Comparison of ENCODE assay signal across 17 cellular contexts in the genomic region with DNA sequence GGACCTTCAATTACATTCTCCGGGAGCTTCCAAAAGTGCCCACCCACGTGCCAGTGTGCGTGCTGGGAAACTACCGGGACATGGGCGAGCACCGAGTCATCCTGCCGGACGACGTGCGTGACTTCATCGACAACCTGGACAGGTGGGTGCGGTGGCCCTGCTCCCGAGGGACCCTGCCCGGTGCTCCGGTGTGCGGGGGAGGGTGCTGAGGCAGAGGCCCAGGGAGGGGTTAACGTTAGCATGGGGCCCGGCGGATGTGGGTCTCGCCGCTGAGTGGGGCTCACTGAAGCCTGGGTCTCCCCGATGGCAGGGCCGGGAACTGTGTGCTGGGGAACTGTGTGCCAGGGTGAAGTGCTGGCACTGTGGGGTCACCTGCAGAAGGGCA.
"Had no signal": no experiment of that assay in that cellular context is flagged by ENCODE, and none has a peak within 500 bp of the region (broad histone marks: within the 10 kb centered on the region; RNA-seq: fewer than 3 reads in every experiment).

No MANE protein-coding gene starts in this region.

- H3K36me3 Mint-ChIP-seq: activated naive CD8-positive, alpha-beta T cell; naive B cell had no signal

- H3K9me3 ChIP-seq: pancreas, sigmoid colon, thyroid gland had no signal

- H3K4me3 ChIP-seq: dorsolateral prefrontal cortex, pancreas, sigmoid colon, thyroid gland had no signal

- H3K27ac Mint-ChIP-seq: activated CD4-positive, alpha-beta memory T cell treated with anti-CD3 and anti-CD28 coated beads, Interleukin-2, amount 10 ng/mL, durations not matched to agents 7 days and 5 days; activated CD8-positive, alpha-beta memory T cell treated with anti-CD3 and anti-CD28 coated beads, Interleukin-2, amount 10 ng/mL, durations not matched to agents 7 days and 5 days; activated naive CD8-positive, alpha-beta T cell; brain; endodermal cell; memory B cell had no signal

- H3K27me3 ChIP-seq: dorsolateral prefrontal cortex, foreskin keratinocyte, pancreas, sigmoid colon, thyroid gland had no signal

- DNase-seq: activated CD4-positive, alpha-beta memory T cell treated with anti-CD3 and anti-CD28 coated beads, Interleukin-2, amount 10 ng/mL, durations not matched to agents 7 days and 5 days; activated CD4-positive, alpha-beta T cell treated with anti-CD3 and anti-CD28 coated beads for 4 hours; activated CD8-positive, alpha-beta memory T cell treated with anti-CD3 and anti-CD28 coated beads, Interleukin-2, amount 10 ng/mL, durations not matched to agents 7 days and 5 days; amygdala; central memory CD4-positive, alpha-beta T cell; endodermal cell; foreskin keratinocyte; naive B cell; sigmoid colon; stimulated activated CD8-positive, alpha-beta memory T cell treated with anti-CD3 and anti-CD28 coated beads, Interleukin-4, amount 100 ng/mL, for 48 hours; stimulated activated naive CD4-positive, alpha-beta T cell treated with Interleukin-2 at 50 U/mL for 16 hours; thyroid gland had no signal

- H3K9me3 Mint-ChIP-seq: activated CD4-positive, alpha-beta memory T cell treated with anti-CD3 and anti-CD28 coated beads, Interleukin-2, amount 10 ng/mL, durations not matched to agents 7 days and 5 days; brain; endodermal cell; memory B cell; naive B cell had no signal

- H3K27me3 Mint-ChIP-seq: activated CD4-positive, alpha-beta memory T cell treated with anti-CD3 and anti-CD28 coated beads, Interleukin-2, amount 10 ng/mL, durations not matched to agents 7 days and 5 days; activated CD8-positive, alpha-beta memory T cell treated with anti-CD3 and anti-CD28 coated beads, Interleukin-2, amount 10 ng/mL, durations not matched to agents 7 days and 5 days; activated naive CD8-positive, alpha-beta T cell; memory B cell; naive B cell had no signal

- ATAC-seq: activated CD8-positive, alpha-beta memory T cell treated with anti-CD3 and anti-CD28 coated beads, Interleukin-2, amount 10 ng/mL, durations not matched to agents 7 days and 5 days; foreskin keratinocyte; pancreas had no signal

- H3K4me1 ChIP-seq: foreskin keratinocyte, sigmoid colon, thyroid gland had no signal

- H3K4me1 Mint-ChIP-seq: activated CD4-positive, alpha-beta memory T cell treated with anti-CD3 and anti-CD28 coated beads, Interleukin-2, amount 10 ng/mL, durations not matched to agents 7 days and 5 days; activated CD8-positive, alpha-beta memory T cell treated with anti-CD3 and anti-CD28 coated beads, Interleukin-2, amount 10 ng/mL, durations not matched to agents 7 days and 5 days; brain; endodermal cell; memory B cell had no signal

- H3K27ac ChIP-seq: foreskin keratinocyte, pancreas, sigmoid colon, thyroid gland had no signal

- H3K4me3 Mint-ChIP-seq: activated CD4-positive, alpha-beta memory T cell treated with anti-CD3 and anti-CD28 coated beads, Interleukin-2, amount 10 ng/mL, durations not matched to agents 7 days and 5 days; activated CD8-positive, alpha-beta memory T cell treated with anti-CD3 and anti-CD28 coated beads, Interleukin-2, amount 10 ng/mL, durations not matched to agents 7 days and 5 days; activated naive CD8-positive, alpha-beta T cell; brain; endodermal cell; memory B cell; naive B cell had no signal
